In genomic region chr2:10406491-10406890, GRCh38 we compare ENCODE assay signal across 13 cellular contexts. TPM values are rescaled to one million over a fixed set of nuclear protein-coding genes. Genes with fewer than 3 reads are reported as not detected.
DNase-seq lines count a peak whose midpoint lies in the region.
"Had no signal": no experiment of that assay in that cellular context is flagged by ENCODE, and none has a peak within 500 bp of the region (broad histone marks: within the 10 kb centered on the region; RNA-seq: fewer than 3 reads in every experiment).

No MANE protein-coding gene starts in this region.

- peak overlapping the region in 2 of 3 donors; percentile 83 to 95 for H3K27ac Mint-ChIP-seq in IgD-negative memory B cell

- peaks cover 39 to 44% (median 44%) of the 10 kb centered on the region in 3 donors for H3K4me1 Mint-ChIP-seq in IgD-negative memory B cell

- H3K27ac ChIP-seq in BLaER1 = peak overlapping the region; percentile 33
- peak overlapping the region; percentile 28 for H3K27ac ChIP-seq in effector memory CD4-positive, alpha-beta T cell (ENCODE audit: insufficient read depth, low read length, poor library complexity, severe bottlenecking)
- peak overlapping the region; percentile 39 for H3K27ac ChIP-seq in rectal smooth muscle tissue (ENCODE audit: low read depth, low read length)
- H3K27ac ChIP-seq: neural progenitor cell had no signal

- DNase-seq in effector memory CD4-positive, alpha-beta T cell = no peak
- DNase-seq in NCI-H1417 (lab: John Stamatoyannopoulos, UW) (no peak), H7 (no peak), NCI-H69 (lab: John Stamatoyannopoulos, UW) (no peak), A172 (ENCODE audit: low spot score) (no peak)
- DNase-seq: activated CD4-positive, alpha-beta memory T cell treated with anti-CD3 and anti-CD28 coated beads for 36 hours; islet precursor cell; stimulated activated CD8-positive, alpha-beta memory T cell treated with anti-CD3 and anti-CD28 coated beads, Interleukin-4, amount 100 ng/mL, for 48 hours; T-helper 9 cell had no signal

- no peaks in the 10 kb centered on the region for H3K27me3 Mint-ChIP-seq in IgD-negative memory B cell
- H3K27me3 Mint-ChIP-seq: activated CD4-positive, alpha-beta memory T cell treated with anti-CD3 and anti-CD28 coated beads for 36 hours had no signal

- H3K9me3 Mint-ChIP-seq in IgD-negative memory B cell = no peaks in the 10 kb centered on the region
- H3K9me3 Mint-ChIP-seq: activated CD4-positive, alpha-beta memory T cell treated with anti-CD3 and anti-CD28 coated beads for 36 hours; neural progenitor cell had no signal

- H3K4me3 Mint-ChIP-seq in IgD-negative memory B cell = no peak overlapping the region
- H3K4me3 Mint-ChIP-seq: activated CD4-positive, alpha-beta memory T cell treated with anti-CD3 and anti-CD28 coated beads for 36 hours; neural progenitor cell had no signal

- peaks cover 57% of the 10 kb centered on the region for H4K20me1 ChIP-seq in BLaER1

- H3K4me3 ChIP-seq in BLaER1 (0 out of 2 replicates have a peak overlapping the region, but pooled peaks have one; percentile 1), rectal smooth muscle tissue (ENCODE audit: low read length) (no peak overlapping the region), H7 (ENCODE audit: insufficient read depth, low read depth, low read length) (no peak overlapping the region)
- no peak overlapping the region for H3K4me3 ChIP-seq in effector memory CD4-positive, alpha-beta T cell (ENCODE audit: insufficient read depth, low read depth, low read length, poor library complexity, severe bottlenecking)
- H3K4me3 ChIP-seq: neural progenitor cell had no signal

- H3K27me3 ChIP-seq in BLaER1 (no peaks in the 10 kb centered on the region), rectal smooth muscle tissue (ENCODE audit: control insufficient read depth, insufficient read depth, low read length) (no peaks in the 10 kb centered on the region), H7 (ENCODE audit: control insufficient read depth, insufficient read depth, low read length) (no peaks in the 10 kb centered on the region)
- no peaks in the 10 kb centered on the region for H3K27me3 ChIP-seq in effector memory CD4-positive, alpha-beta T cell (replicated peaks; ENCODE audit: control insufficient read depth, insufficient read depth, low read length, poor library complexity, severe bottlenecking)
- H3K27me3 ChIP-seq: neural progenitor cell had no signal

- H3K36me3 ChIP-seq in BLaER1 = peaks cover 9% of the 10 kb centered on the region
- peaks cover 10% of the 10 kb centered on the region for H3K36me3 ChIP-seq in effector memory CD4-positive, alpha-beta T cell (ENCODE audit: control insufficient read depth, insufficient read depth, low read length)
- H3K36me3 ChIP-seq in rectal smooth muscle tissue (ENCODE audit: control insufficient read depth, insufficient read depth, low read length) = no peaks in the 10 kb centered on the region
- H3K36me3 ChIP-seq in H7 (replicated peaks; ENCODE audit: control insufficient read depth, insufficient read depth, low read length) = no peaks in the 10 kb centered on the region
- H3K36me3 ChIP-seq: neural progenitor cell had no signal

- H3K9ac ChIP-seq in BLaER1 (peak overlapping the region; percentile 44), rectal smooth muscle tissue (ENCODE audit: low read length) (no peak overlapping the region)
- H3K9ac ChIP-seq: neural progenitor cell had no signal

- H3K4me2 ChIP-seq in BLaER1 = peak overlapping the region; percentile 81
- H3K4me2 ChIP-seq: neural progenitor cell had no signal

- H3K36me3 Mint-ChIP-seq in IgD-negative memory B cell = no peaks in the 10 kb centered on the region
- H3K36me3 Mint-ChIP-seq: neural progenitor cell had no signal

- H3K4me1 ChIP-seq in BLaER1 = peaks cover 100% of the 10 kb centered on the region
- H3K4me1 ChIP-seq in effector memory CD4-positive, alpha-beta T cell (ENCODE audit: control insufficient read depth, insufficient read depth, low read length, poor library complexity, severe bottlenecking) = peaks cover 33% of the 10 kb centered on the region
- H3K4me1 ChIP-seq in rectal smooth muscle tissue (ENCODE audit: control insufficient read depth, insufficient read depth, low read length) = peaks cover 22% of the 10 kb centered on the region

- H3K9me3 ChIP-seq in BLaER1 = no peaks in the 10 kb centered on the region
- no peaks in the 10 kb centered on the region for H3K9me3 ChIP-seq in effector memory CD4-positive, alpha-beta T cell (ENCODE audit: control insufficient read depth, low read length)

RNA-seq across cellular contexts. Expression of gene ODC1, which starts 41.6 kb away (rescaled TPM):
- 207 TPM for polyA plus RNA-seq in IgD-negative memory B cell
- total RNA-seq in H7 (2014; rRNA removed; shearing (Covaris generic)) = 95.6 and 175 TPM in 2 replicates
- total RNA-seq in A172 (2014; rRNA removed; shearing (Covaris generic)) = 308 and 372 TPM in 2 replicates
